9 cellular contexts compared by ENCODE assay signal in the genomic region with DNA sequence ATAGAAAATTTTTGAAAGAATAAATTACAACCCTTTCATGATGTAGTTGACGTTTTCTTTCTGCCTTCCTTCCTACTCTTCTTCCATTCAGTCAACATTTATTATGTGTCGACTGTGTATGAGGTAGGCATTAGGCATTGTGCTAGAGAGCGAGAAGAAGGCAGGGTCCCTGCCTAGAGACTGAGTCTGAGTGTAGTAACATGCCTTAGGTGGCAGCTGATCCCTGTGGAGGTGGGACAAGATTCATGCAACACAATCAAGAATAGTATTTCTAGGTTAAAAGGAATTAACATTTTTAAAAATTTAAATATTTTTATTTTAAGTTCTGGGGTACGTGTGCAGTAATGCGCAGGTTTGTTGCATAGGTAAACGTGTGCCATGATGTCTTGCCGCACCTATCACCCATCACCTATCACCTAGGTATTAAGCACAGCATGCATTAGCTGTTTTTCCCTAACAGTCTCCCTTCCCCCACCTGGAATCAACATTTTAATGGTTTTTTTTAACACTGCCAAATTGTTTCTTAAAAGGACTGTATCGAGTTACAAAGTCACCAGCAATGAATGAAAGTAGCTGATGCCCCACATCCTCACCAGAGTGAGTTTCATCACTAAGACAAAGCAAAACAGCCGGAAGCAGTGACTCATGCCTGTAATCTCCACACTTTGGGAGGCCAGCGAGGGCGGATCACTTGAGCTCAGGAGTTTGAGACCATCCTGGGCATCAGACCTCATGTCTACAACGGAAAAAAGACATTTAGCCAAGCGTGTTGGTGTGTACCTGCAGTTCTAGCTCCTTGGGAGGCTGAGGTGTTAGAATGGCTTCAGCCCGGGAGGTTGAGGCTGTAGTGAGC.
DNase-seq lines count a peak whose midpoint lies in the region; ATAC-seq and TF ChIP-seq lines count a peak whose summit lies in the region.
"Had no signal": no experiment of that assay in that cellular context is flagged by ENCODE, and none has a peak within 500 bp of the region (broad histone marks: within the 10 kb centered on the region; RNA-seq: fewer than 3 reads in every experiment).

No MANE protein-coding gene starts in this region.

- no peak overlapping the region for H3K9ac ChIP-seq in colonic mucosa (ENCODE audit: low read depth in 2 of 2, low read length in 2 of 2)

- TF ChIP-seq CTCF in AG10803 (conservative IDR thresholded peaks at IDR 0.05; ENCODE audit: low read length), result no peak
- TF ChIP-seq CTCF in endothelial cell (IDR thresholded peaks at IDR 0.05; ENCODE audit: unreplicated experiment), result no peak
- TF ChIP-seq CTCF in osteocyte (IDR thresholded peaks at IDR 0.05), result no peak
- TF ChIP-seq CTCF in colonic mucosa (IDR thresholded peaks at IDR 0.05), result no peak

- H3K27ac Mint-ChIP-seq in endothelial cell (ENCODE audit: unreplicated experiment) (peak overlapping the region; percentile 57), osteocyte (ENCODE audit: unreplicated experiment) (peak overlapping the region; percentile 35)
- H3K27ac Mint-ChIP-seq: dendritic cell treated with granulocyte-macrophage colony-stimulating factor and Interleukin-4, amounts not matched to agents 40 ng/mL and 50 ng/mL, for 4 days had no signal

- H3K9me3 Mint-ChIP-seq in endothelial cell (ENCODE audit: unreplicated experiment), result no peaks in the 10 kb centered on the region
- no peaks in the 10 kb centered on the region for H3K9me3 Mint-ChIP-seq in osteocyte (ENCODE audit: unreplicated experiment)
- H3K9me3 Mint-ChIP-seq: dendritic cell treated with granulocyte-macrophage colony-stimulating factor and Interleukin-4, amounts not matched to agents 40 ng/mL and 50 ng/mL, for 4 days had no signal

- no peaks in the 10 kb centered on the region for H3K36me3 ChIP-seq in colonic mucosa

- ATAC-seq in HG03159 (IDR thresholded peaks at IDR 0.05; ENCODE audit: unreplicated experiment), result no peak

- peaks cover 18% of the 10 kb centered on the region for H3K4me1 Mint-ChIP-seq in endothelial cell (ENCODE audit: unreplicated experiment)
- peaks cover 22% of the 10 kb centered on the region for H3K4me1 Mint-ChIP-seq in osteocyte (ENCODE audit: unreplicated experiment)

- no peaks in the 10 kb centered on the region for H3K27me3 ChIP-seq in colonic mucosa

- no peaks in the 10 kb centered on the region for H3K36me3 Mint-ChIP-seq in endothelial cell (ENCODE audit: low read depth, unreplicated experiment)
- H3K36me3 Mint-ChIP-seq in osteocyte (ENCODE audit: unreplicated experiment), result peaks cover 4% of the 10 kb centered on the region

- intact Hi-C loops in colonic mucosa (cut with DNase I), result no loop called here

- H3K4me3 Mint-ChIP-seq in endothelial cell (ENCODE audit: unreplicated experiment) (no peak overlapping the region), osteocyte (ENCODE audit: unreplicated experiment) (no peak overlapping the region)
- H3K4me3 Mint-ChIP-seq: dendritic cell treated with granulocyte-macrophage colony-stimulating factor and Interleukin-4, amounts not matched to agents 40 ng/mL and 50 ng/mL, for 4 days had no signal

- H3K4me3 ChIP-seq in AG10803 (ENCODE audit: low read length) (no peak overlapping the region), colonic mucosa (no peak overlapping the region)

- DNase-seq in AG10803 (ENCODE audit: low read depth) (peak; percentile 83), HT-29 (ENCODE audit: low spot score) (peak; percentile 54), SIG-M5 treated with dmso at 0.1 percent for 504 hours (lab: John Stamatoyannopoulos, UW; ENCODE audit: unreplicated experiment) (peak; percentile 62), endothelial cell (ENCODE audit: low spot score) (peak; percentile 50), osteocyte (ENCODE audit: extremely low spot score, unreplicated experiment) (no peak), UCSD-AML1 (lab: John Stamatoyannopoulos, UW; ENCODE audit: unreplicated experiment) (no peak), colonic mucosa (no peak)

- no peaks in the 10 kb centered on the region for H3K4me1 ChIP-seq in colonic mucosa

- H3K27me3 Mint-ChIP-seq in endothelial cell (ENCODE audit: unreplicated experiment) (peaks cover 2% of the 10 kb centered on the region), osteocyte (ENCODE audit: unreplicated experiment) (no peaks in the 10 kb centered on the region)
- H3K27me3 Mint-ChIP-seq: dendritic cell treated with granulocyte-macrophage colony-stimulating factor and Interleukin-4, amounts not matched to agents 40 ng/mL and 50 ng/mL, for 4 days had no signal

- no peak overlapping the region for H3K27ac ChIP-seq in colonic mucosa

- H3K9me3 ChIP-seq in colonic mucosa, result no peaks in the 10 kb centered on the region

Comparison
In these comparisons a context has a peak if more than half of its experiments do, and no peak if none do; other contexts are left out.
1. DNase-seq: peak in AG10803 (single experiment), HT-29 (single experiment), SIG-M5 treated with dmso at 0.1 percent for 504 hours (single experiment) and endothelial cell (single experiment); none in osteocyte (single experiment), UCSD-AML1 (single experiment) and colonic mucosa (single experiment).